ENCODE assay signal across 8 cellular contexts in the genomic region with DNA sequence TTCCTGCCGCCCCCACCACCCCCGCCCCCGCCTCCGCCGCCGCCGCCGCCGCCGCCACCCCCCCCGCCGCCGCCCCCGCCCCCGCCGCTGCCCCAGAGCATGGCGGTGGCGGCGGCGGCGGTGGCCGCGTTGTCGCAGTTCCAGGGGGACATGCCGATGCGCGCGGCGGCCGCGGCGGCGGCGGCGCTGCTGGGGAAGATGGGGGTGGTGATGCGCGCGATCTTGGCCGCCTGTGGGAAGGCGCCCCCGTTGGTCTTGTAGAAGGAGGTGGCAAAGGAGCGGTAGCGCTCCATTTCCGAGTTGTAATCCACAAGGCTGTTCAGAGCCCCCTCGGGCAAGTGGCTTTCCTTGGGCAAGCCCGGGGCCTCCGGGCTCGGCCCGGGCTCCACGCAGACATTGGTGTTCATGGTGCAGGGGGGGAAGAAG. TPM values are rescaled to one million over a fixed set of nuclear protein-coding genes. Genes with fewer than 3 reads are reported as not detected.
DNase-seq lines count a peak whose midpoint lies in the region; ATAC-seq and TF ChIP-seq lines count a peak whose summit lies in the region.

No MANE protein-coding gene starts in this region.

- H3K27me3 ChIP-seq in transverse colon: peaks cover 3% of the 10 kb centered on the region

- CTCF ChIA-PET in activated B cell treated with CpG ODN at 0.5 μM for 24 hours (lab: Charles Lee): no interaction called here

- in situ Hi-C loops in G401 (cut with HindIII; ENCODE audit: low sequenced_read_pairs) (no loop called here), transverse colon (cut with MboI; ENCODE audit: low pct_ligation_motif_present in 1 of 4, low pct_unique_long_range_greater_than_20kb in 1 of 4, low sequenced_read_pairs in 3 of 4) (no loop called here)

- ATAC-seq in GM21381 (IDR thresholded peaks at IDR 0.05; ENCODE audit: unreplicated experiment) (peak; percentile 23), activated B cell treated with CpG ODN at 0.5 μM for 24 hours (ENCODE audit: low read depth) (peak; percentile 30)

- no peak overlapping the region for H3K27ac ChIP-seq in mesodermal cell (ENCODE audit: low read depth, low read length, severe bottlenecking)
- H3K27ac ChIP-seq in transverse colon: peak overlapping the region; percentile 83 to 89 (median 86)

- peaks cover 46% of the 10 kb centered on the region for H3K27me3 Mint-ChIP-seq in activated B cell treated with CpG ODN at 0.5 μM for 24 hours

- H3K4me1 ChIP-seq in mesodermal cell (ENCODE audit: control insufficient read depth, insufficient read depth, low read length, poor library complexity, severe bottlenecking) (peaks cover 23% of the 10 kb centered on the region), transverse colon (peaks cover 5 to 42% (median 13%) of the 10 kb centered on the region in 4 donors)

- H3K36me3 ChIP-seq in mesodermal cell (ENCODE audit: control insufficient read depth, insufficient read depth, low read length) (no peaks in the 10 kb centered on the region), transverse colon (no peaks in the 10 kb centered on the region)

- DNase-seq in G401 (ENCODE audit: low spot score) (peak; percentile 55), HT-29 (ENCODE audit: low spot score) (peak; percentile 7), activated B cell treated with CpG ODN at 0.5 μM for 24 hours (peak; percentile 22), transverse colon (peak; percentile 47), HCEC 1CT (no peak)
- peak; percentile 11 for DNase-seq in effector CD8-positive, alpha-beta T cell (lab: John Stamatoyannopoulos, UW)

- intact Hi-C loops in activated B cell treated with CpG ODN at 0.5 μM for 24 hours (cut with micrococcal nuclease): loop anchor here (5.0 kb wide), 1 partner anchor 371 kb away; no protein-coding TSS in a partner anchor
- intact Hi-C loops in transverse colon (cut with DNase I; ENCODE audit: low total_unique reads): no loop called here

- WGBS in mesodermal cell (ENCODE audit: insufficient coverage in 2 of 2), 2 experiments: 0% methylated on average over 4 to 8 of the region's 50 CpGs
- 0% methylated on average over 19 of the region's 50 CpGs; no CpG with 5 or more reads in 1 of the 2 donors for WGBS in transverse colon (ENCODE audit: low coverage in 1 of 2), 2 donors

- POLR2A ChIA-PET in activated B cell treated with CpG ODN at 0.5 μM for 24 hours (lab: Charles Lee): no interaction called here

- no peaks in the 10 kb centered on the region for H3K9me3 ChIP-seq in mesodermal cell (ENCODE audit: control insufficient read depth, low read length)
- H3K9me3 ChIP-seq in transverse colon: no peaks in the 10 kb centered on the region

- TF ChIP-seq CTCF in activated B cell treated with CpG ODN at 0.5 μM for 24 hours (IDR thresholded peaks at IDR 0.05): no peak
- no peak for TF ChIP-seq CTCF in transverse colon (IDR thresholded peaks at IDR 0.05)

- H3K27ac Mint-ChIP-seq in activated B cell treated with CpG ODN at 0.5 μM for 24 hours: no peak overlapping the region

- H3K4me1 Mint-ChIP-seq in activated B cell treated with CpG ODN at 0.5 μM for 24 hours: peaks cover 34% of the 10 kb centered on the region

- H3K9me3 Mint-ChIP-seq in activated B cell treated with CpG ODN at 0.5 μM for 24 hours: no peaks in the 10 kb centered on the region

- H3K4me3 ChIP-seq in mesodermal cell (ENCODE audit: extremely low read depth, insufficient read depth, low read length, poor library complexity, severe bottlenecking) (peak overlapping the region; percentile 54), transverse colon (peak overlapping the region; percentile 61 to 72 (median 64))

- H3K36me3 Mint-ChIP-seq in activated B cell treated with CpG ODN at 0.5 μM for 24 hours (ENCODE audit: low read depth): no peaks in the 10 kb centered on the region

- peak overlapping the region; percentile 78 for H3K4me3 Mint-ChIP-seq in activated B cell treated with CpG ODN at 0.5 μM for 24 hours

- TF ChIP-seq EP300 in transverse colon (IDR thresholded peaks at IDR 0.05; ENCODE audit: low read depth): no peak

- no peak for TF ChIP-seq POLR2A in transverse colon (IDR thresholded peaks at IDR 0.05)

RNA-seq across cellular contexts. Expression of gene CXXC4, which starts 3.3 kb away (rescaled TPM):
- 1.9 and 2.8 TPM in 2 replicates for total RNA-seq in G401 (2014; rRNA removed; shearing (Covaris generic))
- 0.21 and 0.56 TPM in 2 replicates for total RNA-seq in HT-29 (2014; rRNA removed; shearing (Covaris generic))
- total RNA-seq in activated B cell treated with CpG ODN at 0.5 μM for 24 hours: not detected in 2 replicates
- polyA plus RNA-seq in mesodermal cell (2013, experiment 1 of 2): 3.6 TPM
- polyA plus RNA-seq in mesodermal cell (2013, experiment 2 of 2): 3.4 TPM
- 1 to 10 TPM in 1 of 4 donors, under 1 TPM in 1, not detected in 2; 0.96 to 1.7 TPM for total RNA-seq in transverse colon
